Comparison of ENCODE assay signal across 8 cellular contexts in genomic region chr1:12407050-12407961, GRCh38.
DNase-seq lines count a peak whose midpoint lies in the region; ATAC-seq and TF ChIP-seq lines count a peak whose summit lies in the region.

No MANE protein-coding gene starts in this region.

- H3K4me3 ChIP-seq in WI38 (ENCODE audit: low read depth, low read length) (no peak overlapping the region), skeletal muscle cell (ENCODE audit: low read depth, low read length) (no peak overlapping the region)

- peak; percentile 19 to 41 for DNase-seq in activated CD4-positive, alpha-beta T cell treated with anti-CD3 and anti-CD28 coated beads for 4 hours
- no peak for DNase-seq in activated CD4-positive, alpha-beta T cell treated with anti-CD3 and anti-CD28 coated beads for 1 hour
- DNase-seq in Right ventricle myocardium superior (no peak), skeletal muscle cell (ENCODE audit: low read depth) (peak; percentile 25), RWPE1 (ENCODE audit: low spot score) (no peak), DMS153 treated with DMSO at 0.1 percent for 48 hours (lab: John Stamatoyannopoulos, UW; ENCODE audit: unreplicated experiment) (no peak)

- POLR2A ChIA-PET in RWPE1 (lab: Yijun Ruan, JAX; ENCODE audit: low non-redundant PET), result no interaction called here

- intact Hi-C loops in Right ventricle myocardium superior (cut with DNase I), result loop anchor here (5.0 to 10.0 kb wide), 2 partner anchors 210 to 247 kb away; partner anchors contain the start of gene DHRS3

- ATAC-seq in Right ventricle myocardium superior (ENCODE audit: poor library complexity) (peak; percentile 69), GM21526 (IDR thresholded peaks at IDR 0.05; ENCODE audit: low FRiP score, unreplicated experiment) (no peak)

- TF ChIP-seq CTCF in WI38 (IDR thresholded peaks at IDR 0.05; ENCODE audit: low read depth, low read length) (peak; percentile 39; the same call in 1 of the 2 replicates), RWPE1 (conservative IDR thresholded peaks at IDR 0.05; ENCODE audit: low read depth) (no peak)

- CTCF ChIA-PET in RWPE1 (lab: Yijun Ruan, JAX), result interaction anchor here (0.6 kb wide), 1 partner anchor 14 kb away, joined by 3 read pairs; no protein-coding TSS in a partner anchor

- no peak overlapping the region for H3K27ac ChIP-seq in RWPE1

Comparison
In these comparisons a context has a peak if more than half of its experiments do, and no peak if none do; other contexts are left out.
1. DNase-seq: peak in activated CD4-positive, alpha-beta T cell treated with anti-CD3 and anti-CD28 coated beads for 4 hours (2 of 2) and skeletal muscle cell (single experiment); none in activated CD4-positive, alpha-beta T cell treated with anti-CD3 and anti-CD28 coated beads for 1 hour (single experiment), Right ventricle myocardium superior (single experiment), RWPE1 (single experiment) and DMS153 treated with DMSO at 0.1 percent for 48 hours (single experiment).